ENCODE assay signal across 1 cellular context in the genomic region with DNA sequence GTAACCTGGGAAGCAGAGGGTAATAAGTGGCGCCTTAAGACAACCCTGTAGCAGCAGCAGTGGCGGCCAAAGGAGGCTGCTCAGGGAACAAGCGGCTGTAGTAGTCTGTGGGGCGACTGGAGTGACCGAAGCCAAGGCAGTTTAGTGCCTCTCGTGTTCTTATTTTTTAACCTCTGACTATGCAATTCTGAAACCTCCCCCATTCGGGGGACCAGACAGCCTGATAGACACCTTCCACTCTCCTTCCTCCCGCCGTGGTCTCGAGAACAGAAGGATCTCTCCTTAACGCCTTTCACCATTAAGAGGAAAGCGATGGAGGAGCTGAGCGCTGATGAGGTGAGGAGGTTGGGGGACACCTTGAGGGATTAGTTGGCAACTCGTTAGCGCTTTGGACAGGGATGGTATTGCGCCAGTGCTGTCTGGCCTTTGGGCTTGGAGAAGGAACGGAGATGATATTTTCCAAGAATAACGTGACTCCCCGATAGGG.
TF ChIP-seq lines count a peak whose summit lies in the region.

No MANE protein-coding gene starts in this region.

TF ChIP-seq in GM23338, 12 proteins besides CTCF, POLR2A, EP300 and RAD21:
- TF ChIP-seq ZNF462 (CRISPR knock-in tag; IDR thresholded peaks at IDR 0.05) (no peak), NANOG (IDR thresholded peaks at IDR 0.05; ENCODE audit: borderline replicate concordance) (no peak), ZNF331 (CRISPR knock-in tag; IDR thresholded peaks at IDR 0.05; ENCODE audit: low read depth) (no peak), JUNB (IDR thresholded peaks at IDR 0.05; ENCODE audit: unreplicated experiment) (no peak), CREB1 (CRISPR knock-in tag; IDR thresholded peaks at IDR 0.05; ENCODE audit: low read depth) (no peak), EZH2phosphoT487 (IDR thresholded peaks at IDR 0.05; ENCODE audit: unreplicated experiment) (no peak), EZH2 (IDR thresholded peaks at IDR 0.05; ENCODE audit: low read depth, unreplicated experiment) (no peak), STAT1 (IDR thresholded peaks at IDR 0.05; ENCODE audit: unreplicated experiment) (no peak), ZNF114 (CRISPR knock-in tag; IDR thresholded peaks at IDR 0.05) (no peak), POLR2AphosphoS5 (IDR thresholded peaks at IDR 0.05; ENCODE audit: low read depth) (no peak)
- TF ChIP-seq, protein P1, sequence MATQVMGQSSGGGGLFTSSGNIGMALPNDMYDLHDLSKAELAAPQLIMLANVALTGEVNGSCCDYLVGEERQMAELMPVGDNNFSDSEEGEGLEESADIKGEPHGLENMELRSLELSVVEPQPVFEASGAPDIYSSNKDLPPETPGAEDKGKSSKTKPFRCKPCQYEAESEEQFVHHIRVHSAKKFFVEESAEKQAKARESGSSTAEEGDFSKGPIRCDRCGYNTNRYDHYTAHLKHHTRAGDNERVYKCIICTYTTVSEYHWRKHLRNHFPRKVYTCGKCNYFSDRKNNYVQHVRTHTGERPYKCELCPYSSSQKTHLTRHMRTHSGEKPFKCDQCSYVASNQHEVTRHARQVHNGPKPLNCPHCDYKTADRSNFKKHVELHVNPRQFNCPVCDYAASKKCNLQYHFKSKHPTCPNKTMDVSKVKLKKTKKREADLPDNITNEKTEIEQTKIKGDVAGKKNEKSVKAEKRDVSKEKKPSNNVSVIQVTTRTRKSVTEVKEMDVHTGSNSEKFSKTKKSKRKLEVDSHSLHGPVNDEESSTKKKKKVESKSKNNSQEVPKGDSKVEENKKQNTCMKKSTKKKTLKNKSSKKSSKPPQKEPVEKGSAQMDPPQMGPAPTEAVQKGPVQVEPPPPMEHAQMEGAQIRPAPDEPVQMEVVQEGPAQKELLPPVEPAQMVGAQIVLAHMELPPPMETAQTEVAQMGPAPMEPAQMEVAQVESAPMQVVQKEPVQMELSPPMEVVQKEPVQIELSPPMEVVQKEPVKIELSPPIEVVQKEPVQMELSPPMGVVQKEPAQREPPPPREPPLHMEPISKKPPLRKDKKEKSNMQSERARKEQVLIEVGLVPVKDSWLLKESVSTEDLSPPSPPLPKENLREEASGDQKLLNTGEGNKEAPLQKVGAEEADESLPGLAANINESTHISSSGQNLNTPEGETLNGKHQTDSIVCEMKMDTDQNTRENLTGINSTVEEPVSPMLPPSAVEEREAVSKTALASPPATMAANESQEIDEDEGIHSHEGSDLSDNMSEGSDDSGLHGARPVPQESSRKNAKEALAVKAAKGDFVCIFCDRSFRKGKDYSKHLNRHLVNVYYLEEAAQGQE (IDR thresholded peaks at IDR 0.05; ENCODE audit: unreplicated experiment) = no peak
- TF ChIP-seq, protein P2, sequence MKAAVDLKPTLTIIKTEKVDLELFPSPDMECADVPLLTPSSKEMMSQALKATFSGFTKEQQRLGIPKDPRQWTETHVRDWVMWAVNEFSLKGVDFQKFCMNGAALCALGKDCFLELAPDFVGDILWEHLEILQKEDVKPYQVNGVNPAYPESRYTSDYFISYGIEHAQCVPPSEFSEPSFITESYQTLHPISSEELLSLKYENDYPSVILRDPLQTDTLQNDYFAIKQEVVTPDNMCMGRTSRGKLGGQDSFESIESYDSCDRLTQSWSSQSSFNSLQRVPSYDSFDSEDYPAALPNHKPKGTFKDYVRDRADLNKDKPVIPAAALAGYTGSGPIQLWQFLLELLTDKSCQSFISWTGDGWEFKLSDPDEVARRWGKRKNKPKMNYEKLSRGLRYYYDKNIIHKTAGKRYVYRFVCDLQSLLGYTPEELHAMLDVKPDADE (IDR thresholded peaks at IDR 0.05) = no peak
